In the genomic region with DNA sequence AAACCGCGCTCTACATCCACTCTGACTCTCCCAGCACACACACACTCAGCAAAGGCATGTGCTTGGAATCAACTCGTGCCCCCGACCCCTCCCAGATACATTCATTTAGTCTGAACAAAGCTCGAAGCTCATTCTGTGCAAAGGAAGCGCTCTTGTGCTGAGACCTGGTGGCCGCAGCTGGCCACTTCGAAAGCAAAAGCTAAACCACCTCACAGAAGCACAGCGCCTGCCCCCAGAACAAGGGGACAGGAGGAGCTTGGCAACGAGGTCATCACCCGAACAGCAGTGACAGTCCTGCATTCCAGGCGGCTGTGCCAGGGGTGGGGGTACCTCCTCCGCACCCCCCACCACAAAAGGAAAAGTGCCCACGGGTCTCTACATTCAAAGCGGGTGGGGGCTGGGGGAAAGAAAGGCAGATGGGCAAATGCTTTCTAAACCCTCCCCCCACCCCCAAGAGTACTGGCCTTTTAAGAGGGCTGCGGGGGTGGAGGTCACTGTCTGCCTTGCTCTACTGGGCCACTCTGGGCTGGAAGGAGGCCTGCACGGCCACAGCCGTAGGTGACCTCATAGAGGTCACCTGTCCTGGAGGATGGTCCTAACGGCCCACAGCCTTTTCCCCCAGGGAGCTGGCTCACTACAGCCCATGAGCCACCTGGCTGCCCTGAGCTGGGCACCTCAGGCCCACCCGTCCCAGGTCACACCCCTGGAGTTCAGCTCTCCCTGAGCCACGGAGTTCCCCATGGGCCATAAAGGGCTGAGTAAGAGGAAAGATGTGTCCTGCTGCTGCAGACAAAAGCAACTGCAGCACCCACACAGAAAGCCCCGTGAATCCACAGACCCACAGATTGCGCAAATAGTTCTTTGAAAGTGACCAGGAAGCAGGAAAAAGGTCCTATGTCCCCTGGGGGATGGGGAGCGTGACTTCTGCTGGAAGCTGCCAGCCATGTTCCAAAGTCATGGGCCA, we compare ENCODE assay signal across 16 cellular contexts. TPM values are rescaled to one million over a fixed set of nuclear protein-coding genes. Genes with fewer than 3 reads are reported as not detected.
DNase-seq lines count a peak whose midpoint lies in the region; ATAC-seq and TF ChIP-seq lines count a peak whose summit lies in the region.
"Had no signal": no experiment of that assay in that cellular context is flagged by ENCODE, and none has a peak within 500 bp of the region (broad histone marks: within the 10 kb centered on the region; RNA-seq: fewer than 3 reads in every experiment).

No MANE protein-coding gene starts in this region.

- H3K4ac ChIP-seq in neuronal stem cell (ENCODE audit: low read length), result peak overlapping the region; percentile 18

- no peak overlapping the region for H2AFZ ChIP-seq in neuronal stem cell (ENCODE audit: low read length)

- TF ChIP-seq CTCF in Panc1 (IDR thresholded peaks at IDR 0.05) (no peak), heart right ventricle (IDR thresholded peaks at IDR 0.05) (no peak), GM10266 (IDR thresholded peaks at IDR 0.05; ENCODE audit: control insufficient read depth, insufficient read depth, low read depth, missing control alignments) (no peak)

- CTCF ChIA-PET in Panc1 (lab: Charles Lee), result interaction anchor here (0.7 kb wide), 1 partner anchor 87 kb away, joined by 4 read pairs; no protein-coding TSS in a partner anchor

- no peaks in the 10 kb centered on the region for H3K79me1 ChIP-seq in neuronal stem cell (ENCODE audit: low read depth, low read length)

- no peak overlapping the region for H3K14ac ChIP-seq in neuronal stem cell (ENCODE audit: low read length)

- H3K27ac Mint-ChIP-seq in CD4-positive, CD25-positive, alpha-beta regulatory T cell, result peak overlapping the region in 2 of 3 donors; percentile 9 to 38

- POLR2A ChIA-PET in Panc1 (lab: Charles Lee), result no interaction called here

- intact Hi-C loops in Panc1 (cut with micrococcal nuclease; ENCODE audit: unreplicated experiment), result no loop called here
- intact Hi-C loops in heart right ventricle (cut with DNase I), result loop anchor here in 2 of 10 donors (10.0 kb wide), 2 partner anchors 256 to 356 kb away; a partner anchor contains a TSS

- H4K91ac ChIP-seq in neuronal stem cell (ENCODE audit: low read depth, low read length, poor library complexity), result peak overlapping the region; percentile 22

- H3K18ac ChIP-seq in neuronal stem cell (ENCODE audit: low read length), result peak overlapping the region; percentile 95

- H3K4me2 ChIP-seq in neuronal stem cell (ENCODE audit: insufficient read depth, low read length, poor library complexity, severe bottlenecking), result peak overlapping the region; percentile 41

- no peak for ATAC-seq in CD4-positive, CD25-positive, alpha-beta regulatory T cell (ENCODE audit: low read depth in 2 of 2)
- ATAC-seq in Panc1 (no peak), heart right ventricle (peak in 4 of 8 donors; percentile 12 to 30 (median 26)), HG02938 (IDR thresholded peaks at IDR 0.05; ENCODE audit: unreplicated experiment) (no peak), GM21529 (IDR thresholded peaks at IDR 0.05; ENCODE audit: unreplicated experiment) (no peak)

- peak overlapping the region; percentile 93 for H2BK12ac ChIP-seq in neuronal stem cell (ENCODE audit: low read length)

- in situ Hi-C loops in Panc1 (cut with HindIII; ENCODE audit: low pct_unique_long_range_greater_than_20kb, low sequenced_read_pairs), result no loop called here

- peaks cover 8% of the 10 kb centered on the region for H3K36me3 Mint-ChIP-seq in CD4-positive, CD25-positive, alpha-beta regulatory T cell

- H3K9me3 Mint-ChIP-seq in CD4-positive, CD25-positive, alpha-beta regulatory T cell, result no peaks in the 10 kb centered on the region

- no peaks in the 10 kb centered on the region for H3K4me1 ChIP-seq in CD4-positive, CD25-positive, alpha-beta regulatory T cell (ENCODE audit: control insufficient read depth, insufficient read depth, low read length, poor library complexity, severe bottlenecking)
- H3K4me1 ChIP-seq in Panc1 (ENCODE audit: control insufficient read depth, insufficient read depth, low read length), result peaks cover 7% of the 10 kb centered on the region; the same call in 1 of the 2 replicates
- H3K4me1 ChIP-seq in heart right ventricle, result peaks cover 4 to 33% (median 19%) of the 10 kb centered on the region in 9 donors
- H3K4me1 ChIP-seq in neuronal stem cell (ENCODE audit: control insufficient read depth in 2 of 2, insufficient read depth in 1 of 2, low read depth in 1 of 2, low read length in 2 of 2), result peaks cover 31 to 47% of the 10 kb centered on the region in 2 donors

- peaks cover 0 to 11% (median under 1%) of the 10 kb centered on the region in 4 donors for H3K4me1 Mint-ChIP-seq in CD4-positive, CD25-positive, alpha-beta regulatory T cell

- H4K8ac ChIP-seq in neuronal stem cell (ENCODE audit: low read depth, low read length), result no peak overlapping the region

- peak overlapping the region; percentile 13 for H2BK15ac ChIP-seq in neuronal stem cell (ENCODE audit: low read length)

- no peak for DNase-seq in CD4-positive, CD25-positive, alpha-beta regulatory T cell
- DNase-seq in Panc1 (ENCODE audit: low read depth, low spot score) (no peak), heart right ventricle (no peak), neuronal stem cell (ENCODE audit: low spot score) (peak; percentile 82), GM10266 (ENCODE audit: extremely low spot score) (no peak), NCI-H2107 (lab: John Stamatoyannopoulos, UW) (no peak)
- DNase-seq: activated T-cell treated with anti-CD3 and anti-CD28 coated beads for 4 hours, amniotic stem cell, DND-41, hypothalamus, NCI-H1048, NCI-H69, SHP77 treated with DMSO at 0.1 percent for 48 hours had no signal

- H3K9me3 ChIP-seq in CD4-positive, CD25-positive, alpha-beta regulatory T cell (ENCODE audit: control insufficient read depth in 2 of 2, low read length in 2 of 2), result no peaks in the 10 kb centered on the region
- H3K9me3 ChIP-seq in Panc1 (ENCODE audit: control insufficient read depth, insufficient read depth, low read depth, low read length) (no peaks in the 10 kb centered on the region), heart right ventricle (no peaks in the 10 kb centered on the region), neuronal stem cell (replicated peaks in 1 of 2; ENCODE audit: control insufficient read depth in 2 of 2, insufficient read depth in 1 of 2, low read depth in 1 of 2, low read length in 2 of 2) (peaks cover 5 to 6% of the 10 kb centered on the region in 2 donors)

- H3K23ac ChIP-seq in neuronal stem cell (ENCODE audit: low read depth, low read length, poor library complexity), result peak overlapping the region; percentile 16

- peak overlapping the region; percentile 87 for H2AK5ac ChIP-seq in neuronal stem cell (ENCODE audit: low read depth, low read length)

- peak overlapping the region; percentile 5 for H2BK120ac ChIP-seq in neuronal stem cell (ENCODE audit: low read depth, low read length)

- H3K36me3 ChIP-seq in CD4-positive, CD25-positive, alpha-beta regulatory T cell (ENCODE audit: control insufficient read depth, insufficient read depth, low read length), result peaks cover 36% of the 10 kb centered on the region
- H3K36me3 ChIP-seq in Panc1 (ENCODE audit: control insufficient read depth, insufficient read depth, low read length) (no peaks in the 10 kb centered on the region), heart right ventricle (peaks cover 0 to 45% (median 3%) of the 10 kb centered on the region in 9 donors), neuronal stem cell (replicated peaks in 1 of 2; ENCODE audit: control insufficient read depth in 2 of 2, insufficient read depth in 2 of 2, low read length in 2 of 2) (no peaks in the 10 kb centered on the region)

- peak overlapping the region; percentile 83 for H2BK5ac ChIP-seq in neuronal stem cell (ENCODE audit: low read length)

- peak overlapping the region; percentile 9 for H3K9ac ChIP-seq in neuronal stem cell (ENCODE audit: low read depth, low read length, poor library complexity)

- 45 to 51% methylated on average over 24 of the region's 24 CpGs for WGBS in heart right ventricle, 2 donors
- no CpG with 5 or more reads among the region's 24 CpGs for WGBS in neuronal stem cell (ENCODE audit: extremely low coverage in 2 of 2, insufficient read length in 2 of 2, insufficient replicate concordance in 1 of 2), 2 donors

- no peak overlapping the region for H3K27ac ChIP-seq in CD4-positive, CD25-positive, alpha-beta regulatory T cell (ENCODE audit: insufficient read depth, low read length, poor library complexity, severe bottlenecking)
- H3K27ac ChIP-seq in Panc1 (ENCODE audit: low read length) (no peak overlapping the region), heart right ventricle (peak overlapping the region in 6 of 10 donors; percentile 23 to 65 (median 44)), neuronal stem cell (replicated peaks; ENCODE audit: low read length) (peak overlapping the region; percentile 84)
- H3K27ac ChIP-seq: VCaP had no signal

- TSS peak; percentile 50 for BruUV-seq in Panc1 (replicated peaks; lab: Mats Ljungman, UMichigan)

- no peaks in the 10 kb centered on the region for H3K27me3 ChIP-seq in CD4-positive, CD25-positive, alpha-beta regulatory T cell (ENCODE audit: control insufficient read depth, insufficient read depth, low read length)
- H3K27me3 ChIP-seq in Panc1 (ENCODE audit: control insufficient read depth, insufficient read depth, low read length) (no peaks in the 10 kb centered on the region), heart right ventricle (no peaks in the 10 kb centered on the region), neuronal stem cell (ENCODE audit: control insufficient read depth in 3 of 3, insufficient read depth in 3 of 3, low read depth in 1 of 3, low read length in 3 of 3) (peaks cover 0 to 3% (median 2%) of the 10 kb centered on the region in 3 experiments)

- H3K27me3 Mint-ChIP-seq in CD4-positive, CD25-positive, alpha-beta regulatory T cell, result no peaks in the 10 kb centered on the region

- peak overlapping the region in 1 of 4 donors; percentile 16 for H3K4me3 Mint-ChIP-seq in CD4-positive, CD25-positive, alpha-beta regulatory T cell

- H3K4me3 ChIP-seq in CD4-positive, CD25-positive, alpha-beta regulatory T cell (ENCODE audit: low read depth, low read length), result no peak overlapping the region
- H3K4me3 ChIP-seq in Panc1 (ENCODE audit: low read depth in 2 of 2, low read length in 2 of 2), result no peak overlapping the region
- no peak overlapping the region for H3K4me3 ChIP-seq in heart right ventricle
- H3K4me3 ChIP-seq in neuronal stem cell (ENCODE audit: low read length in 2 of 2), result no peak overlapping the region

RNA-seq across cellular contexts. Expression of a gene that starts 21.3 kb away (rescaled TPM):
- 102 TPM for total RNA-seq in CD4-positive, CD25-positive, alpha-beta regulatory T cell
- polyA plus RNA-seq in CD4-positive, CD25-positive, alpha-beta regulatory T cell, result 10 to 100 TPM; 27.7 to 44.6 (median 35.4) TPM
- 14.5 TPM for total RNA-seq in Panc1 (2021; ENCODE audit: unreplicated experiment)
- 11.6 TPM for polyA plus RNA-seq in Panc1 (2012; ENCODE audit: insufficient read length)
- 10 to 100 TPM; 48.8 to 85.8 (median 76.3) TPM for total RNA-seq in heart right ventricle
- 10 to 100 TPM; 34.5 to 36.3 TPM for polyA plus RNA-seq in heart right ventricle
- polyA plus RNA-seq in neuronal stem cell (2013, experiment 1 of 2), result 9.3 TPM
- 9.2 TPM for polyA plus RNA-seq in neuronal stem cell (2013, experiment 2 of 2)

RNA-seq across cellular contexts. Expression of a gene that starts 34.1 kb away (rescaled TPM):
- 4.9 TPM for total RNA-seq in CD4-positive, CD25-positive, alpha-beta regulatory T cell
- 1 to 10 TPM; 1.7 to 7.8 (median 2.2) TPM for polyA plus RNA-seq in CD4-positive, CD25-positive, alpha-beta regulatory T cell
- total RNA-seq in Panc1 (2021; ENCODE audit: unreplicated experiment) (not detected), heart right ventricle (1 to 10 TPM in 1 of 10 donors, under 1 TPM in 1, not detected in 8; 0.41 to 1.9 TPM)
- polyA plus RNA-seq in Panc1 (2012; ENCODE audit: insufficient read length), result not detected
- under 1 TPM; 0.06 to 0.80 TPM for polyA plus RNA-seq in heart right ventricle
- 2.4 TPM for polyA plus RNA-seq in neuronal stem cell (2013, experiment 1 of 2)
- polyA plus RNA-seq in neuronal stem cell (2013, experiment 2 of 2), result 2.0 TPM

RNA-seq across cellular contexts. Expression of a gene that starts 54.1 kb away (rescaled TPM):
- 49.0 TPM for total RNA-seq in CD4-positive, CD25-positive, alpha-beta regulatory T cell
- polyA plus RNA-seq in CD4-positive, CD25-positive, alpha-beta regulatory T cell, result 100 to 1,000 TPM in 1 of 4 donors, 10 to 100 TPM in 3; 51.0 to 105 (median 75.6) TPM
- 4.8 TPM for total RNA-seq in Panc1 (2021; ENCODE audit: unreplicated experiment)
- polyA plus RNA-seq in Panc1 (2012; ENCODE audit: insufficient read length), result 4.8 TPM
- total RNA-seq in heart right ventricle, result 10 to 100 TPM in 1 of 10 donors, 1 to 10 TPM in 9; 1.9 to 17.7 (median 3.0) TPM
- polyA plus RNA-seq in heart right ventricle, result 1 to 10 TPM; 3.1 to 5.6 TPM
- polyA plus RNA-seq in neuronal stem cell (2013, experiment 1 of 2), result 1.1 TPM
- 0.79 TPM for polyA plus RNA-seq in neuronal stem cell (2013, experiment 2 of 2)

Comparison
In these comparisons a context has a peak if more than half of its experiments do, and no peak if none do; other contexts are left out.
1. H3K27ac ChIP-seq: peak in heart right ventricle (6 of 10) and neuronal stem cell (single experiment); none in CD4-positive, CD25-positive, alpha-beta regulatory T cell (single experiment) and Panc1 (single experiment).